17 cellular contexts compared by ENCODE assay signal in the genomic region with DNA sequence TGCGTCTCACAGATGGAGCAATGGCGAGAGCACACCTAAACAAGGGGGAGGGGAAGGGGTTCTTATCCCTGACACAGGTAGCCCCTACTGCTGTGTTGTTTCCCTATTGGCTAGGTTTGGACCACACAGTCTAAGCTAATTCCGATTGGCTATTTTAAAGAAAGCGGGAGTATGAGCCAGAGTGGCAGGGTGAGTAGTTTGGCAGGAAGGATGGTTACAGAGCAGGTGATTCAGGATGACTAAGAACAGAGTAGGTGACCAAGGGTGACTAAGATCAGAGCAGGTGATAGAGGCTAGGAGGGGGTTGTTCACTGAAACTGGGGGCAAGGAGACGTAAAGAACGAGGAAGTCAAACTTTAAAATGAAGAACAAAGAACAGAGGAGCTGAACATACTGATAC.
"Had no signal": no experiment of that assay in that cellular context is flagged by ENCODE, and none has a peak within 500 bp of the region (broad histone marks: within the 10 kb centered on the region; RNA-seq: fewer than 3 reads in every experiment).

No MANE protein-coding gene starts in this region.

- H3K4me3 ChIP-seq: esophagus squamous epithelium, neural progenitor cell, pancreas, smooth muscle cell, suprapubic skin, tibial nerve had no signal

- H3K27me3 ChIP-seq: esophagus squamous epithelium, neural progenitor cell, pancreas, suprapubic skin, tibial nerve had no signal

- H3K9me3 ChIP-seq: esophagus squamous epithelium, pancreas, suprapubic skin, tibial nerve had no signal

- H3K27me3 Mint-ChIP-seq: dendritic cell treated with granulocyte-macrophage colony-stimulating factor and Interleukin-4, amounts not matched to agents 40 ng/mL and 50 ng/mL, for 4 days; natural killer cell treated with Interleukin-12 subunit alpha and Interleukin-12 subunit beta and Interleukin-15 and Interleukin-18, amount 100 ng/mL, for 72 hours; progenitor cell of endocrine pancreas had no signal

- H3K27ac Mint-ChIP-seq: dendritic cell treated with granulocyte-macrophage colony-stimulating factor and Interleukin-4, amounts not matched to agents 40 ng/mL and 50 ng/mL, for 4 days; natural killer cell treated with Interleukin-12 subunit alpha and Interleukin-12 subunit beta and Interleukin-15 and Interleukin-18, amount 100 ng/mL, for 72 hours; neural progenitor cell; progenitor cell of endocrine pancreas had no signal

- H3K9ac ChIP-seq: neural progenitor cell had no signal

- H3K36me3 ChIP-seq: esophagus squamous epithelium, neural progenitor cell, pancreas, suprapubic skin, tibial nerve had no signal

- FAIRE-seq: kidney, pancreas, urothelium cell line had no signal

- H3K36me3 Mint-ChIP-seq: natural killer cell treated with Interleukin-12 subunit alpha and Interleukin-12 subunit beta and Interleukin-15 and Interleukin-18, amount 100 ng/mL, for 72 hours; neural progenitor cell had no signal

- H3K9me3 Mint-ChIP-seq: dendritic cell treated with granulocyte-macrophage colony-stimulating factor and Interleukin-4, amounts not matched to agents 40 ng/mL and 50 ng/mL, for 4 days; neural progenitor cell had no signal

- H3K4me3 Mint-ChIP-seq: dendritic cell treated with granulocyte-macrophage colony-stimulating factor and Interleukin-4, amounts not matched to agents 40 ng/mL and 50 ng/mL, for 4 days; natural killer cell treated with Interleukin-12 subunit alpha and Interleukin-12 subunit beta and Interleukin-15 and Interleukin-18, amount 100 ng/mL, for 72 hours; neural progenitor cell had no signal

- H3K27ac ChIP-seq: esophagus squamous epithelium, neural progenitor cell, pancreas, suprapubic skin, tibial nerve had no signal

- H3K4me1 ChIP-seq: esophagus squamous epithelium, neural progenitor cell, pancreas, suprapubic skin, tibial nerve had no signal

- H2AFZ ChIP-seq: neural progenitor cell had no signal

- ATAC-seq: natural killer cell treated with Interleukin-12 subunit alpha and Interleukin-12 subunit beta and Interleukin-15 and Interleukin-18, amount 100 ng/mL, for 72 hours; pancreas; right cardiac atrium had no signal

- H3K4me2 ChIP-seq: neural progenitor cell, smooth muscle cell had no signal

- DNase-seq: esophagus squamous epithelium; foreskin fibroblast; kidney; mesendoderm; occipital lobe; pancreas; right cardiac atrium; stimulated activated CD4-positive, alpha-beta T cell treated with anti-CD3 and anti-CD28 coated beads, Interleukin-2, amount 100 ng/mL, for 48 hours; stimulated activated naive CD4-positive, alpha-beta T cell treated with Interleukin-2 at 50 U/mL for 16 hours had no signal

- H3K4me1 Mint-ChIP-seq: neural progenitor cell had no signal
